In the genomic region with DNA sequence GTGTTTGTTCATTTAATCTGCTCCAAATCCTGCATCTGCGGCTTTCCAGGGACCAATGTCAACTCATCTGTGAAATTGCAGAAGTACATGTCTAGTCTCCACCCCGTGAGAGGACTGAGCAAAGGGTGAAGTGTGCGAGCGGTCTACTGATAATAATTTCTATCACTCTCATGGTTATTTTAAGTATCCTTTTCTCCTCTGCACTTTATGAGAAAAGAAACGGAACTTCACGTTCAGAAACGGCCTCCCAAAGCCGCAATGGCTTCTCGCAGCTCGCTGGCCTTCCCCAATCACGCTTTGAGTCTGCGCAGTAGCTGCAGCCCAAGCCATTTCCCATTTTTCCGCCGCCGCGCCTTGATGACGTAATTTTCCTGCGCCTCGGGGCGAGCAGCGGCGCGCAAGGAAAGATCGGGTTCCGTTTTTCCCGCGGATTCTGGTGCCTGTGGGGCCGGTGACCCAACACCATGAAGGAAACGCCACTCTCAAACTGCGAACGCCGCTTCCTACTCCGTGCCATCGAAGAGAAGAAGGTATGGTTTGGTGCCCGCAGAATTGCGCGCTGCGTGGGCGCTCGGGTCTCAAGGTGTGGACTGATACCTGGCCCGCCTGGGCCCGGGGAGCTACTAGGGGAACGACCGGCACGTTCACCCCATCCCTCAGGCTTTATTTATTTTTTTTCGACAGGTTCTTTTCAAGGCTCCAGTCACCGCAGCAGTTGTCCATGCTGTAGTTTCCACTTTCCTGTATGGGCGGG, we compare ENCODE assay signal across 1 cellular context.
A peak's percentile ranks its signal among the peaks of the same experiment; 100 is the strongest.
TF ChIP-seq lines count a peak whose summit lies in the region.

A gene with protein sequence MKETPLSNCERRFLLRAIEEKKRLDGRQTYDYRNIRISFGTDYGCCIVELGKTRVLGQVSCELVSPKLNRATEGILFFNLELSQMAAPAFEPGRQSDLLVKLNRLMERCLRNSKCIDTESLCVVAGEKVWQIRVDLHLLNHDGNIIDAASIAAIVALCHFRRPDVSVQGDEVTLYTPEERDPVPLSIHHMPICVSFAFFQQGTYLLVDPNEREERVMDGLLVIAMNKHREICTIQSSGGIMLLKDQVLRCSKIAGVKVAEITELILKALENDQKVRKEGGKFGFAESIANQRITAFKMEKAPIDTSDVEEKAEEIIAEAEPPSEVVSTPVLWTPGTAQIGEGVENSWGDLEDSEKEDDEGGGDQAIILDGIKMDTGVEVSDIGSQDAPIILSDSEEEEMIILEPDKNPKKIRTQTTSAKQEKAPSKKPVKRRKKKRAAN (plus strand): TSS at position 363 of the 754 bp plus-strand sequence. CDS start 102 bp downstream, at position 465.

TF ChIP-seq in HepG2, 621 proteins besides CTCF, POLR2A, EP300 and RAD21 (continued from another document and continues in another):
- TF ChIP-seq YEATS4 (CRISPR knock-in tag; IDR thresholded peaks at IDR 0.05; ENCODE audit: borderline replicate concordance): peak; percentile 90; the same call in 1 of the 2 replicates
- TF ChIP-seq ZKSCAN8 (CRISPR knock-in tag; IDR thresholded peaks at IDR 0.05; ENCODE audit: borderline replicate concordance): peak; percentile 51; the same call in 1 of the 2 replicates
- TF ChIP-seq, protein P1, sequence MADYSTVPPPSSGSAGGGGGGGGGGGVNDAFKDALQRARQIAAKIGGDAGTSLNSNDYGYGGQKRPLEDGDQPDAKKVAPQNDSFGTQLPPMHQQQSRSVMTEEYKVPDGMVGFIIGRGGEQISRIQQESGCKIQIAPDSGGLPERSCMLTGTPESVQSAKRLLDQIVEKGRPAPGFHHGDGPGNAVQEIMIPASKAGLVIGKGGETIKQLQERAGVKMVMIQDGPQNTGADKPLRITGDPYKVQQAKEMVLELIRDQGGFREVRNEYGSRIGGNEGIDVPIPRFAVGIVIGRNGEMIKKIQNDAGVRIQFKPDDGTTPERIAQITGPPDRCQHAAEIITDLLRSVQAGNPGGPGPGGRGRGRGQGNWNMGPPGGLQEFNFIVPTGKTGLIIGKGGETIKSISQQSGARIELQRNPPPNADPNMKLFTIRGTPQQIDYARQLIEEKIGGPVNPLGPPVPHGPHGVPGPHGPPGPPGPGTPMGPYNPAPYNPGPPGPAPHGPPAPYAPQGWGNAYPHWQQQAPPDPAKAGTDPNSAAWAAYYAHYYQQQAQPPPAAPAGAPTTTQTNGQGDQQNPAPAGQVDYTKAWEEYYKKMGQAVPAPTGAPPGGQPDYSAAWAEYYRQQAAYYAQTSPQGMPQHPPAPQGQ (CRISPR knock-in tag; IDR thresholded peaks at IDR 0.05; ENCODE audit: borderline replicate concordance): no peak
- TF ChIP-seq LCORL (IDR thresholded peaks at IDR 0.05): no peak
- no peak for TF ChIP-seq LCORL (CRISPR knock-in tag; IDR thresholded peaks at IDR 0.05)
- no peak; the same call in 1 of the 2 replicates for TF ChIP-seq IRX3 (CRISPR knock-in tag; IDR thresholded peaks at IDR 0.05; ENCODE audit: borderline replicate concordance, low read depth)
- TF ChIP-seq ZNF331 (CRISPR knock-in tag; IDR thresholded peaks at IDR 0.05): peak; percentile 60
- TF ChIP-seq, protein P2, sequence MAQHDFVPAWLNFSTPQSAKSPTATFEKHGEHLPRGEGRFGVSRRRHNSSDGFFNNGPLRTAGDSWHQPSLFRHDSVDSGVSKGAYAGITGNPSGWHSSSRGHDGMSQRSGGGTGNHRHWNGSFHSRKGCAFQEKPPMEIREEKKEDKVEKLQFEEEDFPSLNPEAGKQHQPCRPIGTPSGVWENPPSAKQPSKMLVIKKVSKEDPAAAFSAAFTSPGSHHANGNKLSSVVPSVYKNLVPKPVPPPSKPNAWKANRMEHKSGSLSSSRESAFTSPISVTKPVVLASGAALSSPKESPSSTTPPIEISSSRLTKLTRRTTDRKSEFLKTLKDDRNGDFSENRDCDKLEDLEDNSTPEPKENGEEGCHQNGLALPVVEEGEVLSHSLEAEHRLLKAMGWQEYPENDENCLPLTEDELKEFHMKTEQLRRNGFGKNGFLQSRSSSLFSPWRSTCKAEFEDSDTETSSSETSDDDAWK (CRISPR knock-in tag; IDR thresholded peaks at IDR 0.05): no peak
- TF ChIP-seq DMAP1 (CRISPR knock-in tag; IDR thresholded peaks at IDR 0.05): peak; percentile 92
- TF ChIP-seq KDM5A (IDR thresholded peaks at IDR 0.05; ENCODE audit: borderline replicate concordance, low read length): peak; percentile 99
- TF ChIP-seq ZNF17 (CRISPR knock-in tag; IDR thresholded peaks at IDR 0.05): no peak
- peak; percentile 99 for TF ChIP-seq ATF7 (IDR thresholded peaks at IDR 0.05)
- TF ChIP-seq ATF7 (CRISPR knock-in tag; IDR thresholded peaks at IDR 0.05): peak; percentile 81
- TF ChIP-seq, protein P3, sequence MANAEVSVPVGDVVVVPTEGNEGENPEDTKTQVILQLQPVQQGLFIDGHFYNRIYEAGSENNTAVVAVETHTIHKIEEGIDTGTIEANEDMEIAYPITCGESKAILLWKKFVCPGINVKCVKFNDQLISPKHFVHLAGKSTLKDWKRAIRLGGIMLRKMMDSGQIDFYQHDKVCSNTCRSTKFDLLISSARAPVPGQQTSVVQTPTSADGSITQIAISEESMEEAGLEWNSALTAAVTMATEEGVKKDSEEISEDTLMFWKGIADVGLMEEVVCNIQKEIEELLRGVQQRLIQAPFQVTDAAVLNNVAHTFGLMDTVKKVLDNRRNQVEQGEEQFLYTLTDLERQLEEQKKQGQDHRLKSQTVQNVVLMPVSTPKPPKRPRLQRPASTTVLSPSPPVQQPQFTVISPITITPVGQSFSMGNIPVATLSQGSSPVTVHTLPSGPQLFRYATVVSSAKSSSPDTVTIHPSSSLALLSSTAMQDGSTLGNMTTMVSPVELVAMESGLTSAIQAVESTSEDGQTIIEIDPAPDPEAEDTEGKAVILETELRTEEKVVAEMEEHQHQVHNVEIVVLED (CRISPR knock-in tag; IDR thresholded peaks at IDR 0.05; ENCODE audit: borderline replicate concordance): peak; percentile 86
- 0 out of 2 replicates have a peak, but pooled peaks have one; percentile 62 for TF ChIP-seq SRF (IDR thresholded peaks at IDR 0.05; ENCODE audit: low read depth, low read length)
- TF ChIP-seq, protein P4, sequence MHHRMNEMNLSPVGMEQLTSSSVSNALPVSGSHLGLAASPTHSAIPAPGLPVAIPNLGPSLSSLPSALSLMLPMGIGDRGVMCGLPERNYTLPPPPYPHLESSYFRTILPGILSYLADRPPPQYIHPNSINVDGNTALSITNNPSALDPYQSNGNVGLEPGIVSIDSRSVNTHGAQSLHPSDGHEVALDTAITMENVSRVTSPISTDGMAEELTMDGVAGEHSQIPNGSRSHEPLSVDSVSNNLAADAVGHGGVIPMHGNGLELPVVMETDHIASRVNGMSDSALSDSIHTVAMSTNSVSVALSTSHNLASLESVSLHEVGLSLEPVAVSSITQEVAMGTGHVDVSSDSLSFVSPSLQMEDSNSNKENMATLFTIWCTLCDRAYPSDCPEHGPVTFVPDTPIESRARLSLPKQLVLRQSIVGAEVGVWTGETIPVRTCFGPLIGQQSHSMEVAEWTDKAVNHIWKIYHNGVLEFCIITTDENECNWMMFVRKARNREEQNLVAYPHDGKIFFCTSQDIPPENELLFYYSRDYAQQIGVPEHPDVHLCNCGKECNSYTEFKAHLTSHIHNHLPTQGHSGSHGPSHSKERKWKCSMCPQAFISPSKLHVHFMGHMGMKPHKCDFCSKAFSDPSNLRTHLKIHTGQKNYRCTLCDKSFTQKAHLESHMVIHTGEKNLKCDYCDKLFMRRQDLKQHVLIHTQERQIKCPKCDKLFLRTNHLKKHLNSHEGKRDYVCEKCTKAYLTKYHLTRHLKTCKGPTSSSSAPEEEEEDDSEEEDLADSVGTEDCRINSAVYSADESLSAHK (CRISPR knock-in tag; IDR thresholded peaks at IDR 0.05; ENCODE audit: borderline replicate concordance): no peak
- TF ChIP-seq, protein P5, sequence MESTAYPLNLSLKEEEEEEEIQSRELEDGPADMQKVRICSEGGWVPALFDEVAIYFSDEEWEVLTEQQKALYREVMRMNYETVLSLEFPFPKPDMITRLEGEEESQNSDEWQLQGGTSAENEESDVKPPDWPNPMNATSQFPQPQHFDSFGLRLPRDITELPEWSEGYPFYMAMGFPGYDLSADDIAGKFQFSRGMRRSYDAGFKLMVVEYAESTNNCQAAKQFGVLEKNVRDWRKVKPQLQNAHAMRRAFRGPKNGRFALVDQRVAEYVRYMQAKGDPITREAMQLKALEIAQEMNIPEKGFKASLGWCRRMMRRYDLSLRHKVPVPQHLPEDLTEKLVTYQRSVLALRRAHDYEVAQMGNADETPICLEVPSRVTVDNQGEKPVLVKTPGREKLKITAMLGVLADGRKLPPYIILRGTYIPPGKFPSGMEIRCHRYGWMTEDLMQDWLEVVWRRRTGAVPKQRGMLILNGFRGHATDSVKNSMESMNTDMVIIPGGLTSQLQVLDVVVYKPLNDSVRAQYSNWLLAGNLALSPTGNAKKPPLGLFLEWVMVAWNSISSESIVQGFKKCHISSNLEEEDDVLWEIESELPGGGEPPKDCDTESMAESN (CRISPR knock-in tag; conservative IDR thresholded peaks at IDR 0.05): peak; percentile 84
- TF ChIP-seq, protein P6, sequence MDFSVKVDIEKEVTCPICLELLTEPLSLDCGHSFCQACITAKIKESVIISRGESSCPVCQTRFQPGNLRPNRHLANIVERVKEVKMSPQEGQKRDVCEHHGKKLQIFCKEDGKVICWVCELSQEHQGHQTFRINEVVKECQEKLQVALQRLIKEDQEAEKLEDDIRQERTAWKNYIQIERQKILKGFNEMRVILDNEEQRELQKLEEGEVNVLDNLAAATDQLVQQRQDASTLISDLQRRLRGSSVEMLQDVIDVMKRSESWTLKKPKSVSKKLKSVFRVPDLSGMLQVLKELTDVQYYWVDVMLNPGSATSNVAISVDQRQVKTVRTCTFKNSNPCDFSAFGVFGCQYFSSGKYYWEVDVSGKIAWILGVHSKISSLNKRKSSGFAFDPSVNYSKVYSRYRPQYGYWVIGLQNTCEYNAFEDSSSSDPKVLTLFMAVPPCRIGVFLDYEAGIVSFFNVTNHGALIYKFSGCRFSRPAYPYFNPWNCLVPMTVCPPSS (IDR thresholded peaks at IDR 0.05): no peak
- TF ChIP-seq, protein P7, sequence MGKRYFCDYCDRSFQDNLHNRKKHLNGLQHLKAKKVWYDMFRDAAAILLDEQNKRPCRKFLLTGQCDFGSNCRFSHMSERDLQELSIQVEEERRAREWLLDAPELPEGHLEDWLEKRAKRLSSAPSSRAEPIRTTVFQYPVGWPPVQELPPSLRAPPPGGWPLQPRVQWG (CRISPR knock-in tag; IDR thresholded peaks at IDR 0.05; ENCODE audit: borderline replicate concordance, low read depth): no peak
- no peak; the same call in 1 of the 2 replicates for TF ChIP-seq ZNF317 (CRISPR knock-in tag; IDR thresholded peaks at IDR 0.05)
- 0 out of 2 replicates have a peak, but pooled peaks have one; percentile 4 for TF ChIP-seq ZMYM3 (CRISPR knock-in tag; IDR thresholded peaks at IDR 0.05)
- TF ChIP-seq KLF12 (CRISPR knock-in tag; IDR thresholded peaks at IDR 0.05; ENCODE audit: borderline replicate concordance): peak; percentile 64; the same call in 1 of the 2 replicates
- TF ChIP-seq GABPA (IDR thresholded peaks at IDR 0.05; ENCODE audit: low read depth, low read length): no peak
- peak; percentile 76 for TF ChIP-seq GABPA (CRISPR knock-in tag; IDR thresholded peaks at IDR 0.05; ENCODE audit: low read depth)
- no peak for TF ChIP-seq GPN1 (CRISPR knock-in tag; IDR thresholded peaks at IDR 0.05; ENCODE audit: borderline replicate concordance)
- no peak for TF ChIP-seq EEA1 (CRISPR knock-in tag; IDR thresholded peaks at IDR 0.05; ENCODE audit: borderline replicate concordance)
- TF ChIP-seq, protein P8, sequence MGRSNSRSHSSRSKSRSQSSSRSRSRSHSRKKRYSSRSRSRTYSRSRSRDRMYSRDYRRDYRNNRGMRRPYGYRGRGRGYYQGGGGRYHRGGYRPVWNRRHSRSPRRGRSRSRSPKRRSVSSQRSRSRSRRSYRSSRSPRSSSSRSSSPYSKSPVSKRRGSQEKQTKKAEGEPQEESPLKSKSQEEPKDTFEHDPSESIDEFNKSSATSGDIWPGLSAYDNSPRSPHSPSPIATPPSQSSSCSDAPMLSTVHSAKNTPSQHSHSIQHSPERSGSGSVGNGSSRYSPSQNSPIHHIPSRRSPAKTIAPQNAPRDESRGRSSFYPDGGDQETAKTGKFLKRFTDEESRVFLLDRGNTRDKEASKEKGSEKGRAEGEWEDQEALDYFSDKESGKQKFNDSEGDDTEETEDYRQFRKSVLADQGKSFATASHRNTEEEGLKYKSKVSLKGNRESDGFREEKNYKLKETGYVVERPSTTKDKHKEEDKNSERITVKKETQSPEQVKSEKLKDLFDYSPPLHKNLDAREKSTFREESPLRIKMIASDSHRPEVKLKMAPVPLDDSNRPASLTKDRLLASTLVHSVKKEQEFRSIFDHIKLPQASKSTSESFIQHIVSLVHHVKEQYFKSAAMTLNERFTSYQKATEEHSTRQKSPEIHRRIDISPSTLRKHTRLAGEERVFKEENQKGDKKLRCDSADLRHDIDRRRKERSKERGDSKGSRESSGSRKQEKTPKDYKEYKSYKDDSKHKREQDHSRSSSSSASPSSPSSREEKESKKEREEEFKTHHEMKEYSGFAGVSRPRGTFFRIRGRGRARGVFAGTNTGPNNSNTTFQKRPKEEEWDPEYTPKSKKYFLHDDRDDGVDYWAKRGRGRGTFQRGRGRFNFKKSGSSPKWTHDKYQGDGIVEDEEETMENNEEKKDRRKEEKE (IDR thresholded peaks at IDR 0.05): no peak
- peak; percentile 86 for TF ChIP-seq RBFOX2 (IDR thresholded peaks at IDR 0.05; ENCODE audit: low read depth, low read length)
- TF ChIP-seq ZNF382 (CRISPR knock-in tag; IDR thresholded peaks at IDR 0.05; ENCODE audit: borderline replicate concordance): no peak
- TF ChIP-seq, protein P9, sequence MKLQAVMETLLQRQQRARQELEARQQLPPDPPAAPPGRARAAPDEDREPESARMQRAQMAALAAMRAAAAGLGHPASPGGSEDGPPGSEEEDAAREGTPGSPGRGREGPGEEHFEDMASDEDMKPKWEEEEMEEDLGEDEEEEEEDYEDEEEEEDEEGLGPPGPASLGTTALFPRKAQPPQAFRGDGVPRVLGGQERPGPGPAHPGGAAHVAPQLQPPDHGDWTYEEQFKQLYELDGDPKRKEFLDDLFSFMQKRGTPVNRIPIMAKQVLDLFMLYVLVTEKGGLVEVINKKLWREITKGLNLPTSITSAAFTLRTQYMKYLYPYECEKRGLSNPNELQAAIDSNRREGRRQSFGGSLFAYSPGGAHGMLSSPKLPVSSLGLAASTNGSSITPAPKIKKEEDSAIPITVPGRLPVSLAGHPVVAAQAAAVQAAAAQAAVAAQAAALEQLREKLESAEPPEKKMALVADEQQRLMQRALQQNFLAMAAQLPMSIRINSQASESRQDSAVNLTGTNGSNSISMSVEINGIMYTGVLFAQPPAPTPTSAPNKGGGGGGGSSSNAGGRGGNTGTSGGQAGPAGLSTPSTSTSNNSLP (IDR thresholded peaks at IDR 0.05; ENCODE audit: low read depth, low read length): no peak
- TF ChIP-seq ETV5 (CRISPR knock-in tag; IDR thresholded peaks at IDR 0.05; ENCODE audit: borderline replicate concordance): peak; percentile 39; the same call in 1 of the 2 replicates
- TF ChIP-seq, protein P10, sequence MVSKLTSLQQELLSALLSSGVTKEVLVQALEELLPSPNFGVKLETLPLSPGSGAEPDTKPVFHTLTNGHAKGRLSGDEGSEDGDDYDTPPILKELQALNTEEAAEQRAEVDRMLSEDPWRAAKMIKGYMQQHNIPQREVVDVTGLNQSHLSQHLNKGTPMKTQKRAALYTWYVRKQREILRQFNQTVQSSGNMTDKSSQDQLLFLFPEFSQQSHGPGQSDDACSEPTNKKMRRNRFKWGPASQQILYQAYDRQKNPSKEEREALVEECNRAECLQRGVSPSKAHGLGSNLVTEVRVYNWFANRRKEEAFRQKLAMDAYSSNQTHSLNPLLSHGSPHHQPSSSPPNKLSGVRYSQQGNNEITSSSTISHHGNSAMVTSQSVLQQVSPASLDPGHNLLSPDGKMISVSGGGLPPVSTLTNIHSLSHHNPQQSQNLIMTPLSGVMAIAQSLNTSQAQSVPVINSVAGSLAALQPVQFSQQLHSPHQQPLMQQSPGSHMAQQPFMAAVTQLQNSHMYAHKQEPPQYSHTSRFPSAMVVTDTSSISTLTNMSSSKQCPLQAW (CRISPR knock-in tag; IDR thresholded peaks at IDR 0.05): no peak; the same call in 1 of the 2 replicates
- TF ChIP-seq SP5 (CRISPR knock-in tag; IDR thresholded peaks at IDR 0.05; ENCODE audit: borderline replicate concordance, low read depth): 0 out of 2 replicates have a peak, but pooled peaks have one; percentile 19
